8 cellular contexts compared by ENCODE assay signal in the genomic region with DNA sequence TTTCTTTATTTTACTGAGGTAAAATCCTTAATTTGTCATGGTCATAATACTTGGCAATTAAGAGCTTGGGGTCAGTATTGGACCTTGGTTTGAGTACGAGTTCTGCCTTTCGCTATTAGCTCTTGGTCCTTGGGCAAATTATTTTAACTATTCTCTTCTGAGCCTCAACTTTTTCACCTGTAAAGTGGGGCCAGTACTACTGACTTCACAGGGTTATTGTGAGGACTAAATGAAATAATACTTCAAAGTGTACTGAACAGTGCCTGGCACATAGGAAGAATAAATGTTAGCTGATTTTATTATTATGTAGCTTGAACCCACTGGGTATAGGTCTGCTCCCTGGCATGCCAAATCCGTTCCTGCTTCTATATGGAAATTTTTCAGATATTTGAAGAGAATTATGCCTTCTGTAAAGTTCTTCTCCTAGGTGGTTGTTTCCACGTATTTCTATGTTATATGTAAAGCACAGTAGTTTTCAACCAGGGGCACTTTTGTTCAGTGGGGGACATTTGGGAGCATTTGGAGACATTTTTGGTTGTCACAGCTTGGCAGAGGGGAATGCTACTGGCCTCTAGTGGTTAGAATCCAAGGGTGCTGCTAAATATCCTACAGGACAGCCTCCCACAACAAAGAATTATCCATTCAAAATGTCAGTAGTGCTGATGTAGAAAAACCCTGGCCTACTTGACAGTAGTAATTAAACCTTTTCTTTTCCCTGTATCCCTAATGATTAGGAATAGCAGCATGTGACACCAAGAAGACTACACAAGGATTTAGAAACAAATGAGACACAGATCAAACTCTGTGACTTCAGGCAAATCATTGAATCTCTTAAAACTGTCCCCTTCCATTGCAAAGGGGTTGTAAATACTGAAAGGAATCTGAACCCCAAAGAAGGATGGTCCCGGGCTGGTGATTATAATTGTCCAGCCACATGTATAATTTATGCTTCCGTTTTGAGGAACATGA. TPM values are rescaled to one million over a fixed set of nuclear protein-coding genes. Genes with fewer than 3 reads are reported as not detected.
DNase-seq lines count a peak whose midpoint lies in the region; ATAC-seq and TF ChIP-seq lines count a peak whose summit lies in the region.

No MANE protein-coding gene starts in this region.

- H3K4me1 ChIP-seq in thoracic aorta (ENCODE audit: control insufficient read depth in 1 of 2, low read depth in 2 of 2) (peaks cover 19 to 62% of the 10 kb centered on the region in 2 donors), aorta (ENCODE audit: control insufficient read depth in 1 of 2, insufficient read depth in 2 of 2, low read length in 2 of 2) (peaks cover 2 to 8% of the 10 kb centered on the region in 2 donors)

- H3K27ac ChIP-seq in WERI-Rb-1 (no peak overlapping the region), thoracic aorta (peak overlapping the region in 1 of 2 donors; percentile 46), aorta (ENCODE audit: low read depth in 1 of 2, low read length in 2 of 2) (no peak overlapping the region)

- peak; percentile 57 for TF ChIP-seq CTCF in activated CD8-positive, alpha-beta T cell treated with anti-CD3 and anti-CD28 coated beads for 36 hours (IDR thresholded peaks at IDR 0.05)
- TF ChIP-seq CTCF in WERI-Rb-1 (IDR thresholded peaks at IDR 0.05; ENCODE audit: low read depth, low read length) (peak; percentile 80), thoracic aorta (IDR thresholded peaks at IDR 0.05) (peak; percentile 61)

- CTCF ChIA-PET in activated CD8-positive, alpha-beta T cell treated with anti-CD3 and anti-CD28 coated beads for 36 hours (lab: Charles Lee) = interaction anchor here (0.6 to 2.4 kb wide), 14 partner anchors 12 to 381 kb away, joined by 3 to 11 read pairs (median 3); no protein-coding TSS in a partner anchor
- CTCF ChIA-PET in activated CD8-positive, alpha-beta T cell treated with anti-CD3 and anti-CD28 coated beads, Interleukin-2, amount 10 ng/mL, durations not matched to agents 7 days and 5 days (lab: Charles Lee) = interaction anchor here (0.8 to 2.4 kb wide), 10 partner anchors 9 to 191 kb away, joined by 3 to 10 read pairs (median 4); no protein-coding TSS in a partner anchor

- H3K27me3 ChIP-seq in WERI-Rb-1 (ENCODE audit: insufficient read depth, low read depth, severe bottlenecking) = no peaks in the 10 kb centered on the region
- no peaks in the 10 kb centered on the region for H3K27me3 ChIP-seq in thoracic aorta (replicated peaks; ENCODE audit: insufficient read depth)
- H3K27me3 ChIP-seq in aorta (ENCODE audit: control insufficient read depth in 1 of 2, insufficient read depth in 2 of 2, low read length in 1 of 2) = no peaks in the 10 kb centered on the region

- no peak for ATAC-seq in activated CD8-positive, alpha-beta T cell treated with anti-CD3 and anti-CD28 coated beads for 36 hours
- ATAC-seq in activated CD8-positive, alpha-beta T cell treated with anti-CD3 and anti-CD28 coated beads, Interleukin-2, amount 10 ng/mL, durations not matched to agents 7 days and 5 days = no peak
- ATAC-seq in thoracic aorta (ENCODE audit: insufficient number of reproducible peaks, low FRiP score, low read depth) (no peak), aorta (ENCODE audit: low FRiP score) (no peak), GM19455 (IDR thresholded peaks at IDR 0.05; ENCODE audit: unreplicated experiment) (no peak)

- H3K4me1 Mint-ChIP-seq in activated CD8-positive, alpha-beta T cell treated with anti-CD3 and anti-CD28 coated beads for 36 hours (ENCODE audit: low read depth) = peaks cover 47% of the 10 kb centered on the region
- peaks cover 31% of the 10 kb centered on the region for H3K4me1 Mint-ChIP-seq in activated CD8-positive, alpha-beta T cell treated with anti-CD3 and anti-CD28 coated beads, Interleukin-2, amount 10 ng/mL, durations not matched to agents 7 days and 5 days (ENCODE audit: low read depth)

- no peak overlapping the region for H3K4me3 ChIP-seq in WERI-Rb-1 (ENCODE audit: low read depth, low read length)
- H3K4me3 ChIP-seq in thoracic aorta = no peak overlapping the region
- H3K4me3 ChIP-seq in aorta (ENCODE audit: low read length in 2 of 2) = no peak overlapping the region

- H3K4me3 Mint-ChIP-seq in activated CD8-positive, alpha-beta T cell treated with anti-CD3 and anti-CD28 coated beads for 36 hours = no peak overlapping the region
- H3K4me3 Mint-ChIP-seq in activated CD8-positive, alpha-beta T cell treated with anti-CD3 and anti-CD28 coated beads, Interleukin-2, amount 10 ng/mL, durations not matched to agents 7 days and 5 days = no peak overlapping the region

- H3K36me3 ChIP-seq in WERI-Rb-1 (no peaks in the 10 kb centered on the region), thoracic aorta (no peaks in the 10 kb centered on the region), aorta (ENCODE audit: control insufficient read depth in 1 of 2, insufficient read depth in 2 of 2, low read length in 1 of 2) (no peaks in the 10 kb centered on the region)

- no peak overlapping the region for H3K27ac Mint-ChIP-seq in activated CD8-positive, alpha-beta T cell treated with anti-CD3 and anti-CD28 coated beads for 36 hours
- H3K27ac Mint-ChIP-seq in activated CD8-positive, alpha-beta T cell treated with anti-CD3 and anti-CD28 coated beads, Interleukin-2, amount 10 ng/mL, durations not matched to agents 7 days and 5 days = no peak overlapping the region

- POLR2A ChIA-PET in activated CD8-positive, alpha-beta T cell treated with anti-CD3 and anti-CD28 coated beads for 36 hours (lab: Charles Lee) = no interaction called here
- POLR2A ChIA-PET in activated CD8-positive, alpha-beta T cell treated with anti-CD3 and anti-CD28 coated beads, Interleukin-2, amount 10 ng/mL, durations not matched to agents 7 days and 5 days (lab: Charles Lee) = interaction anchor here (1.8 kb wide), 1 partner anchor 188 kb away, joined by 10 read pairs; the partner anchor contains the start of gene JAK2

- intact Hi-C loops in activated CD8-positive, alpha-beta T cell treated with anti-CD3 and anti-CD28 coated beads for 36 hours (cut with micrococcal nuclease) = no loop called here
- intact Hi-C loops in aorta (cut with DNase I) = loop anchor here in 1 of 2 donors (5.0 kb wide), 1 partner anchor 35 kb away; no protein-coding TSS in a partner anchor

- 86 to 90% methylated on average over 6 of the region's 6 CpGs for WGBS in aorta, 2 donors

- H3K9me3 Mint-ChIP-seq in activated CD8-positive, alpha-beta T cell treated with anti-CD3 and anti-CD28 coated beads for 36 hours = peaks cover 1% of the 10 kb centered on the region
- no peaks in the 10 kb centered on the region for H3K9me3 Mint-ChIP-seq in activated CD8-positive, alpha-beta T cell treated with anti-CD3 and anti-CD28 coated beads, Interleukin-2, amount 10 ng/mL, durations not matched to agents 7 days and 5 days (ENCODE audit: insufficient read depth)

- peak; percentile 18 for DNase-seq in activated CD8-positive, alpha-beta T cell treated with anti-CD3 and anti-CD28 coated beads for 36 hours
- no peak for DNase-seq in activated CD8-positive, alpha-beta T cell treated with anti-CD3 and anti-CD28 coated beads, Interleukin-2, amount 10 ng/mL, durations not matched to agents 7 days and 5 days
- DNase-seq in Kasumi-1 (lab: John Stamatoyannopoulos, UW) (peak; percentile 22 to 36), WERI-Rb-1 (peak; percentile 29), iPS-NIHi11 (ENCODE audit: low spot score) (peak; percentile 28), thoracic aorta (ENCODE audit: low spot score) (no peak), aorta (no peak)

- H3K36me3 Mint-ChIP-seq in activated CD8-positive, alpha-beta T cell treated with anti-CD3 and anti-CD28 coated beads for 36 hours (ENCODE audit: low read depth) = peaks cover 29% of the 10 kb centered on the region
- peaks cover 4% of the 10 kb centered on the region for H3K36me3 Mint-ChIP-seq in activated CD8-positive, alpha-beta T cell treated with anti-CD3 and anti-CD28 coated beads, Interleukin-2, amount 10 ng/mL, durations not matched to agents 7 days and 5 days (ENCODE audit: low read depth)

- no peaks in the 10 kb centered on the region for H3K27me3 Mint-ChIP-seq in activated CD8-positive, alpha-beta T cell treated with anti-CD3 and anti-CD28 coated beads for 36 hours
- H3K27me3 Mint-ChIP-seq in activated CD8-positive, alpha-beta T cell treated with anti-CD3 and anti-CD28 coated beads, Interleukin-2, amount 10 ng/mL, durations not matched to agents 7 days and 5 days (ENCODE audit: low read depth) = no peaks in the 10 kb centered on the region

- H3K9me3 ChIP-seq in WERI-Rb-1 (ENCODE audit: severe bottlenecking) (no peaks in the 10 kb centered on the region), thoracic aorta (no peaks in the 10 kb centered on the region), aorta (ENCODE audit: control insufficient read depth, low read length) (no peaks in the 10 kb centered on the region)

RNA-seq across cellular contexts. Expression of gene RCL1, which starts 4.5 kb away (rescaled TPM):
- 10 to 100 TPM; 24.5 to 28.6 TPM for total RNA-seq in activated CD8-positive, alpha-beta T cell treated with anti-CD3 and anti-CD28 coated beads for 36 hours
- 10 to 100 TPM; 16.8 TPM for total RNA-seq in activated CD8-positive, alpha-beta T cell treated with anti-CD3 and anti-CD28 coated beads, Interleukin-2, amount 10 ng/mL, durations not matched to agents 7 days and 5 days
- total RNA-seq in thoracic aorta (10 to 100 TPM; 29.6 to 62.2 TPM), aorta (10 to 100 TPM; 32.3 to 41.9 TPM)
- 10 to 100 TPM; 10.8 to 21.3 TPM for polyA plus RNA-seq in aorta

RNA-seq across cellular contexts. Expression of gene AK3, which starts 56.3 kb away (rescaled TPM):
- 10 to 100 TPM; 34.3 to 35.5 TPM for total RNA-seq in activated CD8-positive, alpha-beta T cell treated with anti-CD3 and anti-CD28 coated beads for 36 hours
- total RNA-seq in activated CD8-positive, alpha-beta T cell treated with anti-CD3 and anti-CD28 coated beads, Interleukin-2, amount 10 ng/mL, durations not matched to agents 7 days and 5 days = 10 to 100 TPM; 34.8 to 35.4 TPM
- total RNA-seq in thoracic aorta = 10 to 100 TPM; 50.5 to 72.9 TPM
- total RNA-seq in aorta = 10 to 100 TPM; 39.4 to 51.4 TPM
- polyA plus RNA-seq in aorta = 10 to 100 TPM; 52.1 to 56.1 TPM

Comparison
In these comparisons a context has a peak if more than half of its experiments do, and no peak if none do; other contexts are left out.
1. DNase-seq: peak in activated CD8-positive, alpha-beta T cell treated with anti-CD3 and anti-CD28 coated beads for 36 hours (single experiment), Kasumi-1 (2 of 2), WERI-Rb-1 (single experiment) and iPS-NIHi11 (single experiment); none in activated CD8-positive, alpha-beta T cell treated with anti-CD3 and anti-CD28 coated beads, Interleukin-2, amount 10 ng/mL, durations not matched to agents 7 days and 5 days (single experiment), thoracic aorta (single experiment) and aorta (0 of 2).
2. Peak in every context shown above with its lines, with median percentiles within 50 percentile points of each other: CTCF ChIP-seq.